ENCODE assay signal across 9 cellular contexts in genomic region chr11:116980136-116980793, GRCh38.
DNase-seq lines count a peak whose midpoint lies in the region; ATAC-seq and TF ChIP-seq lines count a peak whose summit lies in the region.
"Had no signal": no experiment of that assay in that cellular context is flagged by ENCODE, and none has a peak within 500 bp of the region (broad histone marks: within the 10 kb centered on the region; RNA-seq: fewer than 3 reads in every experiment).

No MANE protein-coding gene starts in this region.

- TF ChIP-seq CTCF in PC-3 (conservative IDR thresholded peaks at IDR 0.05; ENCODE audit: low read depth, low read length): no peak

- no peak overlapping the region for H3K4me2 ChIP-seq in PC-3 (ENCODE audit: low read length)

- DNase-seq in Kasumi-1 (lab: John Stamatoyannopoulos, UW) (peak; percentile 16 to 24), PC-3 (no peak), epidermal melanocyte (ENCODE audit: insufficient read length, low spot score) (no peak), NCI-H524 treated with DMSO at 0.1 percent for 48 hours (lab: John Stamatoyannopoulos, UW) (no peak)
- DNase-seq in naive thymus-derived CD8-positive, alpha-beta T cell: peak in 6 of 10 donors; percentile 32 to 71 (median 52)
- DNase-seq: HCEC 1CT had no signal

- H3K9ac ChIP-seq in PC-3 (ENCODE audit: low read length): no peak overlapping the region

- H3K4me3 ChIP-seq in PC-3 (ENCODE audit: low read length): no peak overlapping the region

- no TSS peak for BruUV-seq in PC-3 (replicated peaks; lab: Mats Ljungman, UMichigan)

- no peaks in the 10 kb centered on the region for H3K36me3 ChIP-seq in PC-3 (ENCODE audit: low read depth, low read length)

- peak overlapping the region; percentile 66 to 96 (median 92) for H3K27ac Mint-ChIP-seq in naive thymus-derived CD8-positive, alpha-beta T cell

- H4K20me1 ChIP-seq in PC-3 (ENCODE audit: low read length): no peaks in the 10 kb centered on the region

- H3K27me3 Mint-ChIP-seq in naive thymus-derived CD8-positive, alpha-beta T cell: no peaks in the 10 kb centered on the region

- peaks cover 21% of the 10 kb centered on the region for H3K4me1 ChIP-seq in PC-3 (ENCODE audit: insufficient read depth, low read length)

- H2AFZ ChIP-seq in PC-3 (ENCODE audit: low read length): no peak overlapping the region

- H3K4me1 Mint-ChIP-seq in naive thymus-derived CD8-positive, alpha-beta T cell: peaks cover 27 to 76% (median 59%) of the 10 kb centered on the region in 4 donors

- H3K27me3 ChIP-seq in PC-3 (ENCODE audit: low read length): no peaks in the 10 kb centered on the region

- H3K9me3 ChIP-seq in PC-3 (ENCODE audit: low read length): no peaks in the 10 kb centered on the region

- peaks cover 21% of the 10 kb centered on the region for H3K79me2 ChIP-seq in PC-3 (ENCODE audit: low read length)

- CTCF ChIA-PET in PC-3 (lab: Charles Lee): no interaction called here

- H3K9me3 Mint-ChIP-seq in naive thymus-derived CD8-positive, alpha-beta T cell: no peaks in the 10 kb centered on the region

- H3K36me3 Mint-ChIP-seq in naive thymus-derived CD8-positive, alpha-beta T cell: peaks cover 0 to 6% (median 0%) of the 10 kb centered on the region in 3 donors

- H3F3A ChIP-seq in PC-3 (ENCODE audit: low read length, unreplicated experiment): no peaks in the 10 kb centered on the region

- intact Hi-C loops in PC-3 (cut with micrococcal nuclease): no loop called here

- no peak overlapping the region for H3K27ac ChIP-seq in PC-3 (ENCODE audit: low read length)

- POLR2A ChIA-PET in naive thymus-derived CD8-positive, alpha-beta T cell (lab: Charles Lee): interaction anchor here (0.7 to 1.2 kb wide), 3 partner anchors 13 to 115 kb away, joined by 4 to 5 read pairs (median 4); no protein-coding TSS in a partner anchor
- POLR2A ChIA-PET in PC-3 (lab: Charles Lee; ENCODE audit: unreplicated experiment): no interaction called here

- H3K9me2 ChIP-seq in PC-3 (replicated peaks; ENCODE audit: low read length): no peaks in the 10 kb centered on the region

- ATAC-seq in GM18870 (IDR thresholded peaks at IDR 0.05; ENCODE audit: unreplicated experiment) (peak; percentile 87), GM21786 (IDR thresholded peaks at IDR 0.05; ENCODE audit: unreplicated experiment) (peak; percentile 95), PC-3 (no peak)
- peak; percentile 96 to 98 for ATAC-seq in naive thymus-derived CD8-positive, alpha-beta T cell
- ATAC-seq: Right ventricle myocardium inferior had no signal

- H3K4me3 Mint-ChIP-seq in naive thymus-derived CD8-positive, alpha-beta T cell: peak overlapping the region; percentile 66 to 84 (median 72)

Comparison
In these comparisons a context has a peak if more than half of its experiments do, and no peak if none do; other contexts are left out.
1. DNase-seq: peak in Kasumi-1 (2 of 2) and naive thymus-derived CD8-positive, alpha-beta T cell (6 of 10); none in PC-3 (single experiment), epidermal melanocyte (single experiment) and NCI-H524 treated with DMSO at 0.1 percent for 48 hours (single experiment).